ENCODE assay signal across 10 cellular contexts in the genomic region with DNA sequence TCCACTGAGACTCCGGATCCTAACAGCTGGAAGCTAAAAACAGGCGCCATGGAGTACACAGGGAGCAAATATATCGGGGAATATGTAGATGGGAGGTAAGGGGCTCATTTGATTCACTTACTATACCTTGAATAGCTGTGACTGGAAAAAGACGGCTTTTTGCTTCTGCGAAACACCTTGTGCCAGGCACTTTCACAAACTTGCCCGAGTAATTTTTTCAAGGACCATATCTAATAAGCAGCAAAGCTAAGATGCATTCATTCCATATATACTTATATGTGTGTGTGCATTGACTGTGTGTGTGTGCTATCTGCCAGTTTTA. TPM values are rescaled to one million over a fixed set of nuclear protein-coding genes. Genes with fewer than 3 reads are reported as not detected.
A peak's percentile ranks its signal among the peaks of the same experiment; 100 is the strongest.
DNase-seq lines count a peak whose midpoint lies in the region; ATAC-seq and TF ChIP-seq lines count a peak whose summit lies in the region.
"Had no signal": no experiment of that assay in that cellular context is flagged by ENCODE, and none has a peak within 500 bp of the region (broad histone marks: within the 10 kb centered on the region; RNA-seq: fewer than 3 reads in every experiment).

No MANE protein-coding gene starts in this region.

- H3K9ac ChIP-seq in fibroblast of lung (ENCODE audit: insufficient read depth, low read length) = no peak overlapping the region

- H3K4me2 ChIP-seq in fibroblast of lung (ENCODE audit: extremely low read depth, insufficient read depth, low read length) = peak overlapping the region; percentile 82

- H4K20me1 ChIP-seq in fibroblast of lung (ENCODE audit: control insufficient read depth, extremely low read depth, insufficient read depth, low read length) = no peaks in the 10 kb centered on the region

- peak overlapping the region; percentile 85 for H3K4me3 ChIP-seq in SJCRH30
- H3K4me3 ChIP-seq in fibroblast of lung (replicated peaks in 1 of 4; ENCODE audit: control extremely low read depth in 1 of 4, insufficient read depth in 1 of 4, low read depth in 3 of 4, low read length in 4 of 4) = peak overlapping the region in 3 of 4 experiments; percentile 53 to 98 (median 74)
- peak overlapping the region; percentile 65 to 97 (median 90) for H3K4me3 ChIP-seq in gastrocnemius medialis

- H3K36me3 ChIP-seq in SJCRH30 (no peaks in the 10 kb centered on the region), fibroblast of lung (ENCODE audit: control insufficient read depth, insufficient read depth, low read length) (no peaks in the 10 kb centered on the region), gastrocnemius medialis (no peaks in the 10 kb centered on the region)

- TF ChIP-seq POLR2A in gastrocnemius medialis (IDR thresholded peaks at IDR 0.05) = no peak

- peaks cover 20% of the 10 kb centered on the region for H3K79me2 ChIP-seq in fibroblast of lung (ENCODE audit: control insufficient read depth, insufficient read depth, low read length)

- peak; percentile 2 for ATAC-seq in GM18861 (IDR thresholded peaks at IDR 0.05; ENCODE audit: unreplicated experiment)
- no peak for ATAC-seq in gastrocnemius medialis
- no peak for ATAC-seq in HG03442 (IDR thresholded peaks at IDR 0.05; ENCODE audit: unreplicated experiment)
- no peak for ATAC-seq in GM18498 (IDR thresholded peaks at IDR 0.05; ENCODE audit: unreplicated experiment)

- H3K27ac ChIP-seq in SJCRH30 (no peak overlapping the region), fibroblast of lung (ENCODE audit: insufficient read depth, low read length) (peak overlapping the region; percentile 26), gastrocnemius medialis (peak overlapping the region; percentile 90 to 97 (median 94))

- H3K27me3 ChIP-seq in SJCRH30 (no peaks in the 10 kb centered on the region), fibroblast of lung (ENCODE audit: control insufficient read depth, insufficient read depth, low read length) (peaks cover 7% of the 10 kb centered on the region), gastrocnemius medialis (no peaks in the 10 kb centered on the region)

- H3K4me1 ChIP-seq in SJCRH30 = no peaks in the 10 kb centered on the region
- no peaks in the 10 kb centered on the region for H3K4me1 ChIP-seq in fibroblast of lung (ENCODE audit: control insufficient read depth, extremely low read depth, insufficient read depth, low read length)
- peaks cover 32 to 35% of the 10 kb centered on the region in 2 donors for H3K4me1 ChIP-seq in gastrocnemius medialis

- H3K9me3 ChIP-seq in SJCRH30 (replicated peaks) = 0 out of 2 replicates have a peak, but pooled peaks cover 3% of the 10 kb centered on the region
- H3K9me3 ChIP-seq in fibroblast of lung (ENCODE audit: control insufficient read depth, insufficient read depth, low read depth, low read length) = no peaks in the 10 kb centered on the region
- H3K9me3 ChIP-seq in gastrocnemius medialis = no peaks in the 10 kb centered on the region

- TF ChIP-seq CTCF in fibroblast of lung (conservative IDR thresholded peaks at IDR 0.05 in 1 of 2, IDR thresholded peaks at IDR 0.05 in 1 of 2; ENCODE audit: low read depth in 1 of 2, low read length in 2 of 2) (no peak), gastrocnemius medialis (IDR thresholded peaks at IDR 0.05 in 4 of 5, conservative IDR thresholded peaks at IDR 0.05 in 1 of 5) (no peak), GM13976 (IDR thresholded peaks at IDR 0.05; ENCODE audit: borderline replicate concordance, control extremely low read depth, extremely low read depth, insufficient read depth, missing control alignments) (no peak)

- in situ Hi-C loops in gastrocnemius medialis (cut with MboI; ENCODE audit: low sequenced_read_pairs in 4 of 4) (no loop called here), GM13976 (cut with MboI; ENCODE audit: low sequenced_read_pairs, unreplicated experiment) (no loop called here)

- peak overlapping the region; percentile 60 for H2AFZ ChIP-seq in fibroblast of lung (ENCODE audit: low read length)

- DNase-seq in SJCRH30 (no peak), fibroblast of lung (ENCODE audit: low read depth in 2 of 2) (no peak), gastrocnemius medialis (no peak), GM13976 (ENCODE audit: low spot score) (no peak), NCI-H1105 (lab: John Stamatoyannopoulos, UW) (no peak)

- intact Hi-C loops in gastrocnemius medialis (cut with DNase I; ENCODE audit: low total_unique reads) = loop anchor here (2.0 kb wide), 1 partner anchor 105 kb away; a partner anchor contains a TSS

RNA-seq across cellular contexts. Expression of a gene that starts 0.2 kb away (rescaled TPM):
- not detected in 2 replicates for total RNA-seq in SJCRH30 (2014; rRNA removed; shearing (Covaris generic))
- 0.33 and 0.51 TPM in 2 replicates for total RNA-seq in fibroblast of lung
- not detected in 2 replicates for polyA plus RNA-seq in fibroblast of lung
- not detected in 2 replicates for polyA plus RNA-seq in fibroblast of lung (2012)
- polyA minus RNA-seq in fibroblast of lung (ENCODE audit: low replicate concordance) = not detected in 2 replicates
- total RNA-seq in gastrocnemius medialis = not detected
- total RNA-seq: lung microvascular endothelial cell; T-helper 1 cell treated with Interleukin-12 subunit alpha and Interleukin-12 subunit beta and Interleukin-4 antibody, amounts not matched to agents 30 ng/mL and 1 ng/mL, for 36 hours had no signal

RNA-seq across cellular contexts. Expression of a gene that starts 0.3 kb away (rescaled TPM):
- 96.1 and 98.8 TPM in 2 replicates for total RNA-seq in SJCRH30 (2014; rRNA removed; shearing (Covaris generic))
- total RNA-seq in fibroblast of lung (26.6 and 29.0 TPM in 2 replicates), gastrocnemius medialis (100 to 1,000 TPM in 1 of 4 donors, 10 to 100 TPM in 3; 51.0 to 114 (median 92.8) TPM)
- polyA plus RNA-seq in fibroblast of lung = 90.2 and 105 TPM in 2 replicates
- polyA plus RNA-seq in fibroblast of lung (2012) = 92.1 and 107 TPM in 2 replicates
- polyA minus RNA-seq in fibroblast of lung (ENCODE audit: low replicate concordance) = 24.0 and 24.2 TPM in 2 replicates
